ENCODE assay signal across 10 cellular contexts in genomic region chr6:96907498-96907897, GRCh38. TPM values are rescaled to one million over a fixed set of nuclear protein-coding genes. Genes with fewer than 3 reads are reported as not detected.
A peak's percentile ranks its signal among the peaks of the same experiment; 100 is the strongest.
DNase-seq lines count a peak whose midpoint lies in the region; ATAC-seq, FAIRE-seq and TF ChIP-seq lines count a peak whose summit lies in the region.
"Had no signal": no experiment of that assay in that cellular context is flagged by ENCODE, and none has a peak within 500 bp of the region (broad histone marks: within the 10 kb centered on the region; RNA-seq: fewer than 3 reads in every experiment).

No MANE protein-coding gene starts in this region.

- no peak overlapping the region for H3K27ac ChIP-seq in IMR-90 (ENCODE audit: insufficient read depth, low read length)
- no peak overlapping the region for H3K27ac ChIP-seq in naive thymus-derived CD4-positive, alpha-beta T cell (ENCODE audit: low read depth, low read length)

- H3K27ac Mint-ChIP-seq in HFFc6 (no peak overlapping the region), MCF 10A (ENCODE audit: low read depth, unreplicated experiment) (no peak overlapping the region)
- no peak overlapping the region for H3K27ac Mint-ChIP-seq in naive thymus-derived CD4-positive, alpha-beta T cell
- H3K27ac Mint-ChIP-seq: activated naive CD8-positive, alpha-beta T cell had no signal

- H2BK20ac ChIP-seq in IMR-90 (ENCODE audit: low read depth, low read length): no peak overlapping the region

- no TSS peak for BruUV-seq in IMR-90 (replicated peaks; lab: Mats Ljungman, UMichigan)
- BruUV-seq in MCF 10A (replicated peaks; lab: Mats Ljungman, UMichigan): no TSS peak

- WGBS in IMR-90 (ENCODE audit: extremely low coverage in 2 of 2, insufficient read length in 1 of 2), 2 experiments: no CpG with 5 or more reads among the region's 2 CpGs

- no peak overlapping the region for H2BK5ac ChIP-seq in IMR-90 (ENCODE audit: low read depth, low read length, poor library complexity, severe bottlenecking)

- H3K4me3 Mint-ChIP-seq in HFFc6: no peak overlapping the region
- H3K4me3 Mint-ChIP-seq in naive thymus-derived CD4-positive, alpha-beta T cell: no peak overlapping the region
- no peak overlapping the region for H3K4me3 Mint-ChIP-seq in MCF 10A (ENCODE audit: unreplicated experiment)
- H3K4me3 Mint-ChIP-seq: activated naive CD8-positive, alpha-beta T cell had no signal

- H3K9me3 Mint-ChIP-seq in HFFc6: no peaks in the 10 kb centered on the region
- H3K9me3 Mint-ChIP-seq in naive thymus-derived CD4-positive, alpha-beta T cell: no peaks in the 10 kb centered on the region
- H3K9me3 Mint-ChIP-seq in MCF 10A (ENCODE audit: unreplicated experiment): no peaks in the 10 kb centered on the region

- no peak overlapping the region for H3K4ac ChIP-seq in IMR-90 (ENCODE audit: low read depth, low read length)

- TF ChIP-seq RAD21 in IMR-90 (IDR thresholded peaks at IDR 0.05; ENCODE audit: low read length): no peak

- H3K27me3 ChIP-seq in IMR-90 (ENCODE audit: control insufficient read depth, insufficient read depth, low read length): peaks cover 24% of the 10 kb centered on the region
- no peaks in the 10 kb centered on the region for H3K27me3 ChIP-seq in naive thymus-derived CD4-positive, alpha-beta T cell (ENCODE audit: control insufficient read depth in 2 of 2, insufficient read depth in 2 of 2, low read length in 2 of 2)

- H4K5ac ChIP-seq in IMR-90 (ENCODE audit: low read depth, low read length): no peak overlapping the region

- POLR2A ChIA-PET in IMR-90 (lab: Charles Lee; ENCODE audit: unreplicated experiment): no interaction called here
- POLR2A ChIA-PET in naive thymus-derived CD4-positive, alpha-beta T cell (lab: Charles Lee): interaction anchor here (1.3 kb wide), 1 partner anchor 9 kb away, joined by 5 read pairs; the partner anchor contains the start of gene NDUFAF4
- POLR2A ChIA-PET in MCF 10A (lab: Yijun Ruan, JAX): interaction anchor here (1.1 to 1.4 kb wide), 2 partner anchors 8 to 15 kb away, joined by 3 read pairs; no protein-coding TSS in a partner anchor

- H3K14ac ChIP-seq in IMR-90 (replicated peaks; ENCODE audit: low read depth, low read length): no peak overlapping the region

- H3K9ac ChIP-seq in IMR-90 (ENCODE audit: low read depth, low read length): no peak overlapping the region

- H3K4me1 Mint-ChIP-seq in HFFc6 (ENCODE audit: low read depth) (peaks cover 8% of the 10 kb centered on the region), MCF 10A (ENCODE audit: insufficient read depth, unreplicated experiment) (no peaks in the 10 kb centered on the region)
- H3K4me1 Mint-ChIP-seq in naive thymus-derived CD4-positive, alpha-beta T cell: peaks cover 0 to 6% (median 0%) of the 10 kb centered on the region in 7 donors

- H3K23ac ChIP-seq in IMR-90 (ENCODE audit: low read depth, low read length): no peak overlapping the region

- H3K18ac ChIP-seq in IMR-90 (ENCODE audit: low read depth, low read length): no peak overlapping the region

- no peak overlapping the region for H3K4me3 ChIP-seq in IMR-90 (ENCODE audit: insufficient read depth, low read depth, low read length)
- no peak overlapping the region for H3K4me3 ChIP-seq in naive thymus-derived CD4-positive, alpha-beta T cell (ENCODE audit: low read length)

- no peak overlapping the region for H2AK5ac ChIP-seq in IMR-90 (ENCODE audit: low read depth, low read length)

- peak; percentile 90 for ATAC-seq in GM19025 (IDR thresholded peaks at IDR 0.05; ENCODE audit: low read depth, unreplicated experiment)
- peak; percentile 62 for ATAC-seq in IMR-90 (ENCODE audit: low read depth)
- peak; percentile 42 for ATAC-seq in naive thymus-derived CD4-positive, alpha-beta T cell
- ATAC-seq in Right ventricle myocardium superior (ENCODE audit: poor library complexity): no peak

- H3K4me1 ChIP-seq in IMR-90 (ENCODE audit: control insufficient read depth, insufficient read depth, low read length): no peaks in the 10 kb centered on the region
- H3K4me1 ChIP-seq in naive thymus-derived CD4-positive, alpha-beta T cell (ENCODE audit: control insufficient read depth in 2 of 2, insufficient read depth in 2 of 2, low read length in 2 of 2): no peaks in the 10 kb centered on the region

- no peak for FAIRE-seq in H54 (lab: Jason Lieb, UNC)
- FAIRE-seq: GM18507 had no signal

- no peak overlapping the region for H3K4me2 ChIP-seq in IMR-90 (ENCODE audit: low read depth, low read length)

- CTCF ChIA-PET in IMR-90 (lab: Yijun Ruan, JAX) (interaction anchor here (2.7 kb wide), 1 partner anchor 9 kb away, joined by 11 read pairs; no protein-coding TSS in a partner anchor), MCF 10A (lab: Yijun Ruan, JAX) (interaction anchor here (0.7 to 2.9 kb wide), 6 partner anchors 9 to 281 kb away, joined by 3 to 24 read pairs (median 5); partner anchors contain the start of gene NDUFAF4)
- CTCF ChIA-PET in naive thymus-derived CD4-positive, alpha-beta T cell (lab: Charles Lee): interaction anchor here (0.8 kb wide), 1 partner anchor 9 kb away, joined by 3 read pairs; no protein-coding TSS in a partner anchor

- no peak overlapping the region for H2AK9ac ChIP-seq in IMR-90 (replicated peaks; ENCODE audit: low read depth, low read length, poor library complexity)

- H3K27me3 Mint-ChIP-seq in HFFc6 (ENCODE audit: insufficient read depth) (peaks cover 18% of the 10 kb centered on the region), MCF 10A (ENCODE audit: insufficient read depth, unreplicated experiment) (peaks cover 92% of the 10 kb centered on the region)
- peaks cover 7 to 20% (median 17%) of the 10 kb centered on the region in 5 donors for H3K27me3 Mint-ChIP-seq in naive thymus-derived CD4-positive, alpha-beta T cell

- H2AFZ ChIP-seq in IMR-90 (replicated peaks; ENCODE audit: low read length, poor library complexity): no peak overlapping the region

- no peaks in the 10 kb centered on the region for H4K20me1 ChIP-seq in IMR-90 (ENCODE audit: insufficient read depth, low read length)

- no peak overlapping the region for H4K91ac ChIP-seq in IMR-90 (ENCODE audit: insufficient read depth, low read depth, low read length)

- DNase-seq in HFFc6 (peak; percentile 13), IMR-90 (peak; percentile 44), H54 (ENCODE audit: insufficient read length, low spot score) (no peak), NK-92 (lab: John Stamatoyannopoulos, UW; ENCODE audit: unreplicated experiment) (no peak), MCF 10A (ENCODE audit: unreplicated experiment) (no peak), Right ventricle myocardium superior (no peak)
- peak in 1 of 9 donors; percentile 25 for DNase-seq in naive thymus-derived CD4-positive, alpha-beta T cell

- no peak for TF ChIP-seq CTCF in HFFc6 (IDR thresholded peaks at IDR 0.05)
- no peak for TF ChIP-seq CTCF in IMR-90 (conservative IDR thresholded peaks at IDR 0.05; ENCODE audit: low read depth, low read length)
- no peak for TF ChIP-seq CTCF in MCF 10A (IDR thresholded peaks at IDR 0.05; ENCODE audit: unreplicated experiment)

- intact Hi-C loops in IMR-90 (cut with micrococcal nuclease) (no loop called here), MCF 10A (cut with micrococcal nuclease) (no loop called here), Right ventricle myocardium superior (cut with DNase I) (no loop called here)
- intact Hi-C loops in naive thymus-derived CD4-positive, alpha-beta T cell (cut with micrococcal nuclease): no loop called here

- H3K9me1 ChIP-seq in IMR-90 (ENCODE audit: insufficient read depth, low read length): no peaks in the 10 kb centered on the region

- dilution Hi-C loops in IMR-90 (cut with HindIII; ENCODE audit: low sequenced_read_pairs, unreplicated experiment): no loop called here

- TF ChIP-seq POLR2A in IMR-90 (IDR thresholded peaks at IDR 0.05; ENCODE audit: low read depth, low read length): no peak
- no peak for TF ChIP-seq POLR2A in H54 (IDR thresholded peaks at IDR 0.05; ENCODE audit: low read depth, low read length)

- no peaks in the 10 kb centered on the region for H3K79me1 ChIP-seq in IMR-90 (ENCODE audit: low read depth in 1 of 2, low read length in 2 of 2)

- H2BK120ac ChIP-seq in IMR-90 (ENCODE audit: low read depth, low read length): no peak overlapping the region

- no peaks in the 10 kb centered on the region for H3K9me3 ChIP-seq in IMR-90 (ENCODE audit: control insufficient read depth, insufficient read depth, low read length)
- no peaks in the 10 kb centered on the region for H3K9me3 ChIP-seq in naive thymus-derived CD4-positive, alpha-beta T cell (ENCODE audit: control insufficient read depth in 2 of 3, low read length in 3 of 3)

- no peak overlapping the region for H3K56ac ChIP-seq in IMR-90 (ENCODE audit: extremely low read depth, insufficient read depth, low read length)

- H3K36me3 Mint-ChIP-seq in HFFc6 (ENCODE audit: low read depth): no peaks in the 10 kb centered on the region
- H3K36me3 Mint-ChIP-seq in naive thymus-derived CD4-positive, alpha-beta T cell: peaks cover 0 to 4% (median 0%) of the 10 kb centered on the region in 5 donors
- H3K36me3 Mint-ChIP-seq in MCF 10A (ENCODE audit: insufficient read depth, unreplicated experiment): no peaks in the 10 kb centered on the region

- H4K8ac ChIP-seq in IMR-90 (ENCODE audit: low read depth in 2 of 2, low read length in 2 of 2): no peak overlapping the region

- H3K36me3 ChIP-seq in IMR-90 (ENCODE audit: control insufficient read depth, insufficient read depth, low read length): no peaks in the 10 kb centered on the region
- no peaks in the 10 kb centered on the region for H3K36me3 ChIP-seq in naive thymus-derived CD4-positive, alpha-beta T cell (ENCODE audit: control insufficient read depth in 2 of 3, insufficient read depth in 3 of 3, low read length in 3 of 3)

- H2BK15ac ChIP-seq in IMR-90 (ENCODE audit: low read depth, low read length): no peak overlapping the region

- in situ Hi-C loops in IMR-90 (cut with MboI; ENCODE audit: low sequenced_read_pairs): no loop called here

RNA-seq across cellular contexts. Expression of gene NDUFAF4, which starts 9.8 kb away (rescaled TPM):
- total RNA-seq in HFFc6 (2021; fragmentation: NEBNext Ultra II Directional; extraction: Animal tissue kit (Norgen Biotek cat#: 25700)): 10 to 100 TPM; 30.2 to 41.5 (median 34.6) TPM
- total RNA-seq in IMR-90 (2012; rRNA removed): 6.3 and 13.9 TPM in 2 replicates
- polyA plus RNA-seq in IMR-90 (2012; rRNA removed): 13.4 and 20.4 TPM in 2 replicates
- 1.3 and 3.3 TPM in 2 replicates for polyA plus RNA-seq in IMR-90 (2012; cell fraction: cytosol; rRNA removed)
- 0.46 and 3.8 TPM in 2 replicates for polyA plus RNA-seq in IMR-90 (2012; cell fraction: nucleus; rRNA removed; ENCODE audit: low replicate concordance)
- total RNA-seq in naive thymus-derived CD4-positive, alpha-beta T cell: 10 to 100 TPM; 25.1 to 34.2 (median 28.4) TPM
- polyA plus RNA-seq in naive thymus-derived CD4-positive, alpha-beta T cell: 10 to 100 TPM; 65.6 to 75.6 TPM
- 29.8 and 42.5 TPM in 2 replicates for total RNA-seq in MCF 10A (2022)
- total RNA-seq in Right ventricle myocardium superior: 101 TPM

RNA-seq across cellular contexts. Expression of gene KLHL32, which starts 17.0 kb away (rescaled TPM):
- total RNA-seq in HFFc6 (2021; fragmentation: NEBNext Ultra II Directional; extraction: Animal tissue kit (Norgen Biotek cat#: 25700)): not detected
- total RNA-seq in IMR-90 (2012; rRNA removed) (not detected in 2 replicates), MCF 10A (2022) (not detected in 2 replicates), Right ventricle myocardium superior (1.7 TPM)
- polyA plus RNA-seq in IMR-90 (2012; rRNA removed): 0.02 TPM in 1 of 2 replicates, not detected in the other
- not detected in 2 replicates for polyA plus RNA-seq in IMR-90 (2012; cell fraction: cytosol; rRNA removed)
- not detected in 2 replicates for polyA plus RNA-seq in IMR-90 (2012; cell fraction: nucleus; rRNA removed; ENCODE audit: low replicate concordance)
- total RNA-seq in naive thymus-derived CD4-positive, alpha-beta T cell: 1 to 10 TPM in 4 of 5 experiments, under 1 TPM in 1; 0.63 to 5.6 (median 1.6) TPM
- 1 to 10 TPM; 2.9 TPM for polyA plus RNA-seq in naive thymus-derived CD4-positive, alpha-beta T cell

Comparison
In these comparisons a context has a peak if more than half of its experiments do, and no peak if none do; other contexts are left out.
1. DNase-seq: peak in HFFc6 (single experiment) and IMR-90 (single experiment); none in H54 (single experiment), NK-92 (single experiment), MCF 10A (single experiment) and Right ventricle myocardium superior (single experiment).